Comparison of ENCODE assay signal across 8 cellular contexts in genomic region chr2:74816540-74817331, GRCh38. TPM values are rescaled to one million over a fixed set of nuclear protein-coding genes. Genes with fewer than 3 reads are reported as not detected.
DNase-seq lines count a peak whose midpoint lies in the region; ATAC-seq and TF ChIP-seq lines count a peak whose summit lies in the region.

No MANE protein-coding gene starts in this region.

- intact Hi-C loops in left ventricle myocardium superior (cut with micrococcal nuclease) = no loop called here
- intact Hi-C loops in left colon (cut with DNase I, micrococcal nuclease) = no loop called here

- WGBS in upper lobe of left lung, 2 donors = 26 to 30% methylated on average over 7 of the region's 7 CpGs

- H3K9me3 Mint-ChIP-seq in HFFc6 = no peaks in the 10 kb centered on the region

- H3K27me3 ChIP-seq in right atrium auricular region (no peaks in the 10 kb centered on the region), upper lobe of left lung (no peaks in the 10 kb centered on the region)

- no peak overlapping the region for H3K4me3 Mint-ChIP-seq in HFFc6

- DNase-seq in left ventricle myocardium superior (no peak), right atrium auricular region (ENCODE audit: low spot score) (no peak), NOMO-1 treated with dmso at 0.1 percent for 144 hours (lab: John Stamatoyannopoulos, UW; ENCODE audit: unreplicated experiment) (peak; percentile 74), left colon (no peak), upper lobe of left lung (no peak), HFFc6 (no peak), NCI-H2107 treated with DMSO at 0.1 percent for 48 hours (lab: John Stamatoyannopoulos, UW; ENCODE audit: unreplicated experiment) (no peak)
- DNase-seq in activated CD8-positive, alpha-beta memory T cell treated with anti-CD3 and anti-CD28 coated beads, Interleukin-2, amount 50 U/mL, for 4 hours = no peak

- TF ChIP-seq POLR2A in upper lobe of left lung (IDR thresholded peaks at IDR 0.05) = no peak

- TF ChIP-seq EP300 in upper lobe of left lung (IDR thresholded peaks at IDR 0.05) = no peak

- H3K27ac ChIP-seq in right atrium auricular region (no peak overlapping the region), upper lobe of left lung (peak overlapping the region; percentile 19 to 77 (median 63))

- H3K4me1 ChIP-seq in right atrium auricular region (peaks cover 0 to 6% of the 10 kb centered on the region in 2 donors), upper lobe of left lung (peaks cover 0 to 7% (median 2%) of the 10 kb centered on the region in 4 donors)

- no peaks in the 10 kb centered on the region for H3K36me3 Mint-ChIP-seq in HFFc6 (ENCODE audit: low read depth)

- H3K27ac Mint-ChIP-seq in HFFc6 = no peak overlapping the region

- H3K36me3 ChIP-seq in right atrium auricular region = no peaks in the 10 kb centered on the region
- no peaks in the 10 kb centered on the region for H3K36me3 ChIP-seq in upper lobe of left lung

- no peaks in the 10 kb centered on the region for H3K4me1 Mint-ChIP-seq in HFFc6 (ENCODE audit: low read depth)

- H3K4me3 ChIP-seq in right atrium auricular region (no peak overlapping the region), upper lobe of left lung (no peak overlapping the region)

- H3K9me3 ChIP-seq in right atrium auricular region (no peaks in the 10 kb centered on the region), upper lobe of left lung (no peaks in the 10 kb centered on the region)

- peak; percentile 31 for ATAC-seq in left ventricle myocardium superior
- peak; percentile 90 for ATAC-seq in left colon
- ATAC-seq in upper lobe of left lung (ENCODE audit: low FRiP score in 2 of 2) = peak; percentile 37 to 60

- H3K27me3 Mint-ChIP-seq in HFFc6 (ENCODE audit: insufficient read depth) = peaks cover 8% of the 10 kb centered on the region

- no peak for TF ChIP-seq CTCF in right atrium auricular region (IDR thresholded peaks at IDR 0.05)
- no peak for TF ChIP-seq CTCF in upper lobe of left lung (IDR thresholded peaks at IDR 0.05)
- TF ChIP-seq CTCF in HFFc6 (IDR thresholded peaks at IDR 0.05) = no peak

RNA-seq across cellular contexts. Expression of gene HK2, which starts 17.2 kb away (rescaled TPM):
- total RNA-seq in left ventricle myocardium superior = 3.8 TPM
- total RNA-seq in right atrium auricular region = 1 to 10 TPM; 3.4 to 8.1 TPM
- 100 to 1,000 TPM; 172 to 423 TPM for total RNA-seq in left colon
- total RNA-seq in upper lobe of left lung = 10 to 100 TPM; 29.0 to 98.8 (median 39.7) TPM
- 10 to 100 TPM; 26.2 to 51.3 (median 28.4) TPM for total RNA-seq in HFFc6 (2021; fragmentation: NEBNext Ultra II Directional; extraction: Animal tissue kit (Norgen Biotek cat#: 25700))

Comparison
In these comparisons a context has a peak if more than half of its experiments do, and no peak if none do; other contexts are left out.
1. ATAC-seq: peak in every context shown above with its lines; median percentile 90 in left colon; 48 in upper lobe of left lung; 31 in left ventricle myocardium superior.
2. H3K27ac ChIP-seq: peak in upper lobe of left lung (4 of 4); none in right atrium auricular region (0 of 2).